Comparison of ENCODE assay signal across 3 cellular contexts in the genomic region with DNA sequence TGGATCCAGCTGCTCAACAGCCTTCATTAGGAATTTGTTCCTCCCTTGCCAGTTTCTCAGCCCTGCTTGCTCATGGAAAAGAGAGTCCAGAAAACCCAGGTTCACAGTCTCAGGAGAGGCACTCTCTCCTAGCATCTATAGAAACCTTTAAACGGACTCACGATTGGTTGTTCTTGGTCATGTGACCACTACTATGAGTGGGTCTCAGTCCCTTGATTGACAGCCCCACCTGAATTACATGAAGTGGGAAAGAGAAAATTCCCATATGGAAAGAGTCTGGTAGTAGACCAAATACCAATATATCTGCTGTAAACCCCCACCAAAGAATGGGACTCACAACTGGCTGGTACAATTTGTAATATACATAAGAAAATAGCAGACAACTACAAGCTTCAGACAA.
TF ChIP-seq lines count a peak whose summit lies in the region.

No MANE protein-coding gene starts in this region.

TF ChIP-seq in HEK293T, 16 proteins besides CTCF, POLR2A, EP300 and RAD21:
- TF ChIP-seq, protein P1, sequence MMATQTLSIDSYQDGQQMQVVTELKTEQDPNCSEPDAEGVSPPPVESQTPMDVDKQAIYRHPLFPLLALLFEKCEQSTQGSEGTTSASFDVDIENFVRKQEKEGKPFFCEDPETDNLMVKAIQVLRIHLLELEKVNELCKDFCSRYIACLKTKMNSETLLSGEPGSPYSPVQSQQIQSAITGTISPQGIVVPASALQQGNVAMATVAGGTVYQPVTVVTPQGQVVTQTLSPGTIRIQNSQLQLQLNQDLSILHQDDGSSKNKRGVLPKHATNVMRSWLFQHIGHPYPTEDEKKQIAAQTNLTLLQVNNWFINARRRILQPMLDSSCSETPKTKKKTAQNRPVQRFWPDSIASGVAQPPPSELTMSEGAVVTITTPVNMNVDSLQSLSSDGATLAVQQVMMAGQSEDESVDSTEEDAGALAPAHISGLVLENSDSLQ (IDR thresholded peaks at IDR 0.05), result peak; percentile 60
- no peak for TF ChIP-seq HDGF (IDR thresholded peaks at IDR 0.05; ENCODE audit: borderline replicate concordance)
- TF ChIP-seq FOXM1 (IDR thresholded peaks at IDR 0.05; ENCODE audit: borderline replicate concordance), result no peak

TF ChIP-seq in Ishikawa, 13 proteins besides CTCF, POLR2A, EP300 and RAD21 (continued from another document):
- TF ChIP-seq, protein P2, sequence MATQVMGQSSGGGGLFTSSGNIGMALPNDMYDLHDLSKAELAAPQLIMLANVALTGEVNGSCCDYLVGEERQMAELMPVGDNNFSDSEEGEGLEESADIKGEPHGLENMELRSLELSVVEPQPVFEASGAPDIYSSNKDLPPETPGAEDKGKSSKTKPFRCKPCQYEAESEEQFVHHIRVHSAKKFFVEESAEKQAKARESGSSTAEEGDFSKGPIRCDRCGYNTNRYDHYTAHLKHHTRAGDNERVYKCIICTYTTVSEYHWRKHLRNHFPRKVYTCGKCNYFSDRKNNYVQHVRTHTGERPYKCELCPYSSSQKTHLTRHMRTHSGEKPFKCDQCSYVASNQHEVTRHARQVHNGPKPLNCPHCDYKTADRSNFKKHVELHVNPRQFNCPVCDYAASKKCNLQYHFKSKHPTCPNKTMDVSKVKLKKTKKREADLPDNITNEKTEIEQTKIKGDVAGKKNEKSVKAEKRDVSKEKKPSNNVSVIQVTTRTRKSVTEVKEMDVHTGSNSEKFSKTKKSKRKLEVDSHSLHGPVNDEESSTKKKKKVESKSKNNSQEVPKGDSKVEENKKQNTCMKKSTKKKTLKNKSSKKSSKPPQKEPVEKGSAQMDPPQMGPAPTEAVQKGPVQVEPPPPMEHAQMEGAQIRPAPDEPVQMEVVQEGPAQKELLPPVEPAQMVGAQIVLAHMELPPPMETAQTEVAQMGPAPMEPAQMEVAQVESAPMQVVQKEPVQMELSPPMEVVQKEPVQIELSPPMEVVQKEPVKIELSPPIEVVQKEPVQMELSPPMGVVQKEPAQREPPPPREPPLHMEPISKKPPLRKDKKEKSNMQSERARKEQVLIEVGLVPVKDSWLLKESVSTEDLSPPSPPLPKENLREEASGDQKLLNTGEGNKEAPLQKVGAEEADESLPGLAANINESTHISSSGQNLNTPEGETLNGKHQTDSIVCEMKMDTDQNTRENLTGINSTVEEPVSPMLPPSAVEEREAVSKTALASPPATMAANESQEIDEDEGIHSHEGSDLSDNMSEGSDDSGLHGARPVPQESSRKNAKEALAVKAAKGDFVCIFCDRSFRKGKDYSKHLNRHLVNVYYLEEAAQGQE (IDR thresholded peaks at IDR 0.05; ENCODE audit: low read depth), result no peak
- TF ChIP-seq EGR1 (IDR thresholded peaks at IDR 0.05), result no peak
- TF ChIP-seq, protein P3, sequence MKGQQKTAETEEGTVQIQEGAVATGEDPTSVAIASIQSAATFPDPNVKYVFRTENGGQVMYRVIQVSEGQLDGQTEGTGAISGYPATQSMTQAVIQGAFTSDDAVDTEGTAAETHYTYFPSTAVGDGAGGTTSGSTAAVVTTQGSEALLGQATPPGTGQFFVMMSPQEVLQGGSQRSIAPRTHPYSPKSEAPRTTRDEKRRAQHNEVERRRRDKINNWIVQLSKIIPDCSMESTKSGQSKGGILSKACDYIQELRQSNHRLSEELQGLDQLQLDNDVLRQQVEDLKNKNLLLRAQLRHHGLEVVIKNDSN (IDR thresholded peaks at IDR 0.05), result 0 out of 2 replicates have a peak, but pooled peaks have one; percentile 10

TF ChIP-seq in K562, 482 proteins besides CTCF, POLR2A, EP300 and RAD21 (continued from another document):
- TF ChIP-seq, protein P4, sequence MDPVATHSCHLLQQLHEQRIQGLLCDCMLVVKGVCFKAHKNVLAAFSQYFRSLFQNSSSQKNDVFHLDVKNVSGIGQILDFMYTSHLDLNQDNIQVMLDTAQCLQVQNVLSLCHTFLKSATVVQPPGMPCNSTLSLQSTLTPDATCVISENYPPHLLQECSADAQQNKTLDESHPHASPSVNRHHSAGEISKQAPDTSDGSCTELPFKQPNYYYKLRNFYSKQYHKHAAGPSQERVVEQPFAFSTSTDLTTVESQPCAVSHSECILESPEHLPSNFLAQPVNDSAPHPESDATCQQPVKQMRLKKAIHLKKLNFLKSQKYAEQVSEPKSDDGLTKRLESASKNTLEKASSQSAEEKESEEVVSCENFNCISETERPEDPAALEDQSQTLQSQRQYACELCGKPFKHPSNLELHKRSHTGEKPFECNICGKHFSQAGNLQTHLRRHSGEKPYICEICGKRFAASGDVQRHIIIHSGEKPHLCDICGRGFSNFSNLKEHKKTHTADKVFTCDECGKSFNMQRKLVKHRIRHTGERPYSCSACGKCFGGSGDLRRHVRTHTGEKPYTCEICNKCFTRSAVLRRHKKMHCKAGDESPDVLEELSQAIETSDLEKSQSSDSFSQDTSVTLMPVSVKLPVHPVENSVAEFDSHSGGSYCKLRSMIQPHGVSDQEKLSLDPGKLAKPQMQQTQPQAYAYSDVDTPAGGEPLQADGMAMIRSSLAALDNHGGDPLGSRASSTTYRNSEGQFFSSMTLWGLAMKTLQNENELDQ (CRISPR knock-in tag; IDR thresholded peaks at IDR 0.05; ENCODE audit: borderline replicate concordance), result no peak
- TF ChIP-seq, protein P1 (IDR thresholded peaks at IDR 0.05), result peak; percentile 23; the same call in 1 of the 2 replicates
- no peak for TF ChIP-seq HDAC1 (IDR thresholded peaks at IDR 0.05)
- TF ChIP-seq, protein P5, sequence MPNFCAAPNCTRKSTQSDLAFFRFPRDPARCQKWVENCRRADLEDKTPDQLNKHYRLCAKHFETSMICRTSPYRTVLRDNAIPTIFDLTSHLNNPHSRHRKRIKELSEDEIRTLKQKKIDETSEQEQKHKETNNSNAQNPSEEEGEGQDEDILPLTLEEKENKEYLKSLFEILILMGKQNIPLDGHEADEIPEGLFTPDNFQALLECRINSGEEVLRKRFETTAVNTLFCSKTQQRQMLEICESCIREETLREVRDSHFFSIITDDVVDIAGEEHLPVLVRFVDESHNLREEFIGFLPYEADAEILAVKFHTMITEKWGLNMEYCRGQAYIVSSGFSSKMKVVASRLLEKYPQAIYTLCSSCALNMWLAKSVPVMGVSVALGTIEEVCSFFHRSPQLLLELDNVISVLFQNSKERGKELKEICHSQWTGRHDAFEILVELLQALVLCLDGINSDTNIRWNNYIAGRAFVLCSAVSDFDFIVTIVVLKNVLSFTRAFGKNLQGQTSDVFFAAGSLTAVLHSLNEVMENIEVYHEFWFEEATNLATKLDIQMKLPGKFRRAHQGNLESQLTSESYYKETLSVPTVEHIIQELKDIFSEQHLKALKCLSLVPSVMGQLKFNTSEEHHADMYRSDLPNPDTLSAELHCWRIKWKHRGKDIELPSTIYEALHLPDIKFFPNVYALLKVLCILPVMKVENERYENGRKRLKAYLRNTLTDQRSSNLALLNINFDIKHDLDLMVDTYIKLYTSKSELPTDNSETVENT (CRISPR knock-in tag; IDR thresholded peaks at IDR 0.05), result no peak
- TF ChIP-seq, protein P6, sequence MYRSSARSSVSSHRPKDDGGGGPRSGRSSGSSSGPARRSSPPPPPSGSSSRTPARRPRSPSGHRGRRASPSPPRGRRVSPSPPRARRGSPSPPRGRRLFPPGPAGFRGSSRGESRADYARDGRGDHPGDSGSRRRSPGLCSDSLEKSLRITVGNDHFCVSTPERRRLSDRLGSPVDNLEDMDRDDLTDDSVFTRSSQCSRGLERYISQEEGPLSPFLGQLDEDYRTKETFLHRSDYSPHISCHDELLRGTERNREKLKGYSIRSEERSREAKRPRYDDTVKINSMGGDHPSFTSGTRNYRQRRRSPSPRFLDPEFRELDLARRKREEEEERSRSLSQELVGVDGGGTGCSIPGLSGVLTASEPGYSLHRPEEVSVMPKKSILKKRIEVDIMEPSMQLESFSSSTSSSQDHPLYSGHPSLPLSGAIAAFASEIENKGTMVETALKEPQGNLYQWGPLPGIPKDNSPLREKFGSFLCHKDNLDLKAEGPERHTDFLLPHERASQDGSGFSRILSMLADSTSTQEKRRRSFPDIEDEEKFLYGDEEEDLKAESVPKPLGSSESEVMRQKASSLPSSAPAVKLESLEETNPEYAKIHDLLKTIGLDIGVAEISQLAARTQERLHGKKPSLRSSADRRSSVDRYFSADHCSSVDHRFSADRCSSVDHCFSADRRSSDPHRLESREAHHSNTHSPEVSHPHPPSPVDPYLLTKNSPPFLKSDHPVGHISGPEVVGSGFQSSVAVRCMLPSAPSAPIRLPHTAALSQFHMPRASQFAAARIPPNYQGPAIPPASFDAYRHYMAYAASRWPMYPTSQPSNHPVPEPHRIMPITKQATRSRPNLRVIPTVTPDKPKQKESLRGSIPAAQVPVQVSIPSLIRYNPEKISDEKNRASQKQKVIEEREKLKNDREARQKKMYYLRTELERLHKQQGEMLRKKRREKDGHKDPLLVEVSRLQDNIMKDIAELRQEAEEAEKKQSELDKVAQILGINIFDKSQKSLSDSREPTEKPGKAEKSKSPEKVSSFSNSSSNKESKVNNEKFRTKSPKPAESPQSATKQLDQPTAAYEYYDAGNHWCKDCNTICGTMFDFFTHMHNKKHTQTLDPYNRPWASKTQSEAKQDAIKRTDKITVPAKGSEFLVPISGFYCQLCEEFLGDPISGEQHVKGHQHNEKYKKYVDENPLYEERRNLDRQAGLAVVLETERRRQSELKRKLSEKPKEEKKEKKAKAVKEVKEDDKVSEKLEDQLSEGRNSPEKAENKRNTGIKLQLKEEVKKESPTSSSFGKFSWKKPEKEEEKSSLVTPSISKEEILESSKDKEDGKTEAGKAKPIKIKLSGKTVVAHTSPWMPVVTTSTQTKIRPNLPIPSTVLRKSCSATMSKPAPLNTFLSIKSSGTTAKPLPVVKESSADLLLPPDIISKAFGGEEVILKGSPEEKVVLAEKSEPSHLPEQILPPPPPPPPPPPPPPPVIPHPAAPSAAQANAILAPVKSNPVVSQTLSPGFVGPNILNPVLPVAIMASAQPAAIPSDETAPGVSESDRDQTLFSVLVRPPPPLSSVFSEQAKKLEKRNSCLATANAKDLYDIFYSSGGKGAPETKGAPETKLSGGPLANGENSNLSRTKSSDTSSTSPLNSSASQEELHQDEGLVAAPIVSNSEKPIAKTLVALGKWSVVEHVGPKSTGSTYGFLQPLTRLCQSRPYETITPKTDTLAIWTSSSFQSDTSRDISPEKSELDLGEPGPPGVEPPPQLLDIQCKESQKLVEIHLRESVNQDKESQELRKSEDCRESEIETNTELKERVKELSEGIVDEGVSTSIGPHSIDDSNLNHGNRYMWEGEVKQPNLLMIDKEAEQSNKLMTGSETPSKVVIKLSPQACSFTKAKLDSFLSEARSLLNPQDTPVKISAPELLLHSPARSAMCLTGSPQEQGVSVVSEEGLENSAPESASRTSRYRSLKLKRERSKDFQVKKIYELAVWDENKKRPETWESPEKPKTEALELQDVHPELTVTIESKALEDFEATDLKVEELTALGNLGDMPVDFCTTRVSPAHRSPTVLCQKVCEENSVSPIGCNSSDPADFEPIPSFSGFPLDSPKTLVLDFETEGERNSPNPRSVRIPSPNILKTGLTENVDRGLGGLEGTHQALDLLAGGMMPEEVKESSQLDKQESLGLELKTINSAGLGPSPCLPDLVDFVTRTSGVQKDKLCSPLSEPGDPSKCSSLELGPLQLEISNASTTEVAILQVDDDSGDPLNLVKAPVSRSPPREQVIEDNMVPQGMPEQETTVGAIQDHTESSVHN (IDR thresholded peaks at IDR 0.05; ENCODE audit: borderline replicate concordance in 1 of 2, low read depth in 1 of 2), result no peak
- TF ChIP-seq, protein P7, sequence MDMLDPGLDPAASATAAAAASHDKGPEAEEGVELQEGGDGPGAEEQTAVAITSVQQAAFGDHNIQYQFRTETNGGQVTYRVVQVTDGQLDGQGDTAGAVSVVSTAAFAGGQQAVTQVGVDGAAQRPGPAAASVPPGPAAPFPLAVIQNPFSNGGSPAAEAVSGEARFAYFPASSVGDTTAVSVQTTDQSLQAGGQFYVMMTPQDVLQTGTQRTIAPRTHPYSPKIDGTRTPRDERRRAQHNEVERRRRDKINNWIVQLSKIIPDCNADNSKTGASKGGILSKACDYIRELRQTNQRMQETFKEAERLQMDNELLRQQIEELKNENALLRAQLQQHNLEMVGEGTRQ (CRISPR knock-in tag; IDR thresholded peaks at IDR 0.05), result peak; percentile 38; the same call in 1 of the 2 replicates
- TF ChIP-seq, protein P8, sequence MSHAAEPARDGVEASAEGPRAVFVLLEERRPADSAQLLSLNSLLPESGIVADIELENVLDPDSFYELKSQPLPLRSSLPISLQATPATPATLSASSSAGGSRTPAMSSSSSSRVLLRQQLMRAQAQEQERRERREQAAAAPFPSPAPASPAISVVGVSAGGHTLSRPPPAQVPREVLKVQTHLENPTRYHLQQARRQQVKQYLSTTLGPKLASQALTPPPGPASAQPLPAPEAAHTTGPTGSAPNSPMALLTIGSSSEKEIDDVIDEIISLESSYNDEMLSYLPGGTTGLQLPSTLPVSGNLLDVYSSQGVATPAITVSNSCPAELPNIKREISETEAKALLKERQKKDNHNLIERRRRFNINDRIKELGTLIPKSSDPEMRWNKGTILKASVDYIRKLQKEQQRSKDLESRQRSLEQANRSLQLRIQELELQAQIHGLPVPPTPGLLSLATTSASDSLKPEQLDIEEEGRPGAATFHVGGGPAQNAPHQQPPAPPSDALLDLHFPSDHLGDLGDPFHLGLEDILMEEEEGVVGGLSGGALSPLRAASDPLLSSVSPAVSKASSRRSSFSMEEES (CRISPR knock-in tag; IDR thresholded peaks at IDR 0.05), result peak; percentile 70
TF ChIP-seq in K562: peak in this region for 3.
